8 cellular contexts compared by ENCODE assay signal in the genomic region with DNA sequence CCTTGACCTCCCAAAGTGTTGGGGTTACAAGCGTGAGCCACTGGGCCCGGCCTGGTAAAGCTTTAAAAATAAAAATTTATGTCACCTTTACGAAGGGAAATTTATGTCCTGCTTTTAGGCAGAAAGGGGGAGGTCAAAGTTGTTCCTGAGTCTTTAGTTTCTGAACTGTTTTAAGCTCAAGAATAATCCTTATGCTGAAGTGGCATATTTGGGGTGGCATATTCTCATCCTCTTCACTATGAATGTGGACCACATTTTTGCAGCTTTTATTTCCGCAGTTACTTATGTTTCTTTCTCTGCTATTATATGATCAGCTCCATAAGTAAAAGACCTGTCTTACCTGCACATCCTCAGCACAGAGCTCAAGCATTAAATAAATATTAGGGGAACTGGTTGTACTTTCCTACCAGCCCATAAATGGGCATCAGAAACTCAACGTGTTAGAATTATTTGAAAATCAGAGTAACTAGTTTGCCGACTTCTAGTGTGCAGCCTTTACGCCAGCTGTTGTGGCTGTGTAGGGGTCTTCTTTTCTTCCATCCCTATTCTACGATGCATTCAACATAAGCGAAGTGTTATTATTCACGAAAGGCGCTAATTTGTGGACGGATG. TPM values are rescaled to one million over a fixed set of nuclear protein-coding genes. Genes with fewer than 3 reads are reported as not detected.
DNase-seq lines count a peak whose midpoint lies in the region; ATAC-seq, FAIRE-seq and TF ChIP-seq lines count a peak whose summit lies in the region.

No MANE protein-coding gene starts in this region.

- in situ Hi-C loops in HepG2 (cut with HindIII; ENCODE audit: extremely low pct_ligation_motif_present, low pct_unique_long_range_greater_than_20kb): no loop called here

- H3K9ac ChIP-seq in HepG2 (ENCODE audit: insufficient read depth, low read depth, low read length): peak overlapping the region; percentile 88

- H3K4me3 ChIP-seq in HepG2 (replicated peaks in 1 of 3; ENCODE audit: insufficient read depth in 1 of 3, low read depth in 2 of 3, low read length in 3 of 3): peak overlapping the region; percentile 65 to 86 (median 83)

- H3K4me1 Mint-ChIP-seq in activated CD4-positive, alpha-beta T cell treated with anti-CD3 and anti-CD28 coated beads, Interleukin-2, amount 10 ng/mL, durations not matched to agents 7 days and 5 days: peaks cover 14% of the 10 kb centered on the region
- no peaks in the 10 kb centered on the region for H3K4me1 Mint-ChIP-seq in activated T-helper 17 cell treated with anti-CD3 and anti-CD28 coated beads, Interleukin-2, amount 50 U/mL, for 72 hours

- H3K9me3 ChIP-seq in HepG2 (ENCODE audit: low read length): no peaks in the 10 kb centered on the region

- peak overlapping the region; percentile 68 for H2AFZ ChIP-seq in HepG2 (ENCODE audit: low read length)

- peak overlapping the region; percentile 84 for H3K4me3 Mint-ChIP-seq in activated CD4-positive, alpha-beta T cell treated with anti-CD3 and anti-CD28 coated beads, Interleukin-2, amount 10 ng/mL, durations not matched to agents 7 days and 5 days
- H3K4me3 Mint-ChIP-seq in activated T-helper 17 cell treated with anti-CD3 and anti-CD28 coated beads, Interleukin-2, amount 50 U/mL, for 72 hours: peak overlapping the region; percentile 87

- peak overlapping the region; percentile 89 for H3K4me2 ChIP-seq in HepG2 (ENCODE audit: low read depth, low read length)

- no peaks in the 10 kb centered on the region for H3K79me2 ChIP-seq in HepG2 (ENCODE audit: insufficient read depth, low read length)

- H3K27me3 ChIP-seq in HepG2 (ENCODE audit: control insufficient read depth in 1 of 2, insufficient read depth in 2 of 2, low read length in 2 of 2): no peaks in the 10 kb centered on the region; a peak in 1 of 5 replicates

- intact Hi-C loops in HepG2 (cut with micrococcal nuclease; ENCODE audit: unreplicated experiment): no loop called here

- peaks cover 3% of the 10 kb centered on the region for H3K36me3 Mint-ChIP-seq in activated CD4-positive, alpha-beta T cell treated with anti-CD3 and anti-CD28 coated beads, Interleukin-2, amount 10 ng/mL, durations not matched to agents 7 days and 5 days (ENCODE audit: low read depth)
- no peaks in the 10 kb centered on the region for H3K36me3 Mint-ChIP-seq in activated T-helper 17 cell treated with anti-CD3 and anti-CD28 coated beads, Interleukin-2, amount 50 U/mL, for 72 hours (ENCODE audit: low read depth)

- peaks cover 2% of the 10 kb centered on the region for H3K27me3 Mint-ChIP-seq in activated CD4-positive, alpha-beta T cell treated with anti-CD3 and anti-CD28 coated beads, Interleukin-2, amount 10 ng/mL, durations not matched to agents 7 days and 5 days
- H3K27me3 Mint-ChIP-seq in activated T-helper 17 cell treated with anti-CD3 and anti-CD28 coated beads, Interleukin-2, amount 50 U/mL, for 72 hours: no peaks in the 10 kb centered on the region

- peaks cover 2% of the 10 kb centered on the region for H3K9me3 Mint-ChIP-seq in activated CD4-positive, alpha-beta T cell treated with anti-CD3 and anti-CD28 coated beads, Interleukin-2, amount 10 ng/mL, durations not matched to agents 7 days and 5 days
- no peaks in the 10 kb centered on the region for H3K9me3 Mint-ChIP-seq in activated T-helper 17 cell treated with anti-CD3 and anti-CD28 coated beads, Interleukin-2, amount 50 U/mL, for 72 hours

- no peaks in the 10 kb centered on the region for H4K20me1 ChIP-seq in HepG2 (ENCODE audit: insufficient read depth, low read length)

- peak overlapping the region; percentile 16 for H3K27ac Mint-ChIP-seq in activated CD4-positive, alpha-beta T cell treated with anti-CD3 and anti-CD28 coated beads, Interleukin-2, amount 10 ng/mL, durations not matched to agents 7 days and 5 days
- H3K27ac Mint-ChIP-seq in activated T-helper 17 cell treated with anti-CD3 and anti-CD28 coated beads, Interleukin-2, amount 50 U/mL, for 72 hours: no peak overlapping the region

- FAIRE-seq in HepG2 (lab: Jason Lieb, UNC): no peak

- CTCF ChIA-PET in activated CD4-positive, alpha-beta T cell treated with anti-CD3 and anti-CD28 coated beads, Interleukin-2, amount 10 ng/mL, durations not matched to agents 7 days and 5 days (lab: Charles Lee): interaction anchor here (0.8 to 1.4 kb wide), 3 partner anchors 16 to 400 kb away, joined by 3 read pairs; no protein-coding TSS in a partner anchor
- CTCF ChIA-PET in HepG2 (lab: Yijun Ruan, JAX; ENCODE audit: low intra/inter-chr PET ratio, low total read pairs): no interaction called here

- no peak for TF ChIP-seq RAD21 in HepG2 (CRISPR knock-in tag; IDR thresholded peaks at IDR 0.05)

- TSS peak; percentile 84 for BruUV-seq in HepG2 (replicated peaks; lab: Mats Ljungman, UMichigan)

- TF ChIP-seq EP300 in HepG2 (IDR thresholded peaks at IDR 0.05; ENCODE audit: low read depth in 2 of 2, low read length in 2 of 2) (no peak), HepG2 (CRISPR knock-in tag; IDR thresholded peaks at IDR 0.05; ENCODE audit: borderline replicate concordance) (no peak)

- no peak for ATAC-seq in activated T-helper 17 cell treated with anti-CD3 and anti-CD28 coated beads, Interleukin-2, amount 50 U/mL, for 72 hours (replicated peaks)
- no peak for ATAC-seq in HepG2
- ATAC-seq in HG02938 (IDR thresholded peaks at IDR 0.05; ENCODE audit: unreplicated experiment): no peak

- TF ChIP-seq CTCF in HepG2 (CRISPR knock-in tag; IDR thresholded peaks at IDR 0.05): no peak

- DNase-seq in activated CD4-positive, alpha-beta T cell treated with anti-CD3 and anti-CD28 coated beads, Interleukin-2, amount 10 ng/mL, durations not matched to agents 7 days and 5 days: no peak
- no peak for DNase-seq in activated CD4-positive, alpha-beta T cell treated with anti-CD3 and anti-CD28 coated beads for 1 hour
- DNase-seq in HepG2 (ENCODE audit: low spot score) (no peak), substantia nigra (lab: John Stamatoyannopoulos, UW) (no peak), dedifferentiated amniotic fluid mesenchymal stem cell (ENCODE audit: extremely low spot score) (no peak), T-helper 9 cell (no peak)

- H3K27ac ChIP-seq in HepG2 (ENCODE audit: extremely low read length, insufficient read depth, low read length): peak overlapping the region; percentile 91
- H3K27ac ChIP-seq in substantia nigra (ENCODE audit: low read depth, low read length, poor library complexity, severe bottlenecking): peak overlapping the region; percentile 87

- 51% methylated on average over 12 of the region's 12 CpGs for WGBS in HepG2 (ENCODE audit: low lambda C conversion rate)

- POLR2A ChIA-PET in activated CD4-positive, alpha-beta T cell treated with anti-CD3 and anti-CD28 coated beads, Interleukin-2, amount 10 ng/mL, durations not matched to agents 7 days and 5 days (lab: Charles Lee): no interaction called here
- POLR2A ChIA-PET in HepG2 (lab: Yijun Ruan, JAX): interaction anchor here (0.8 kb wide), 1 partner anchor 69 kb away, joined by 3 read pairs; no protein-coding TSS in a partner anchor

- TF ChIP-seq POLR2A in HepG2 (IDR thresholded peaks at IDR 0.05; ENCODE audit: insufficient read depth in 1 of 2, low read depth in 2 of 2, low read length in 2 of 2): no peak

- H3K36me3 ChIP-seq in HepG2 (replicated peaks in 1 of 2; ENCODE audit: control insufficient read depth in 1 of 2, insufficient read depth in 2 of 2, low read length in 2 of 2): no peaks in the 10 kb centered on the region

- H3K4me1 ChIP-seq in HepG2 (ENCODE audit: insufficient read depth, low read length): peaks cover 37% of the 10 kb centered on the region

TF ChIP-seq in HepG2, 621 proteins besides CTCF, POLR2A, EP300 and RAD21 (continues in another document):
- TF ChIP-seq MAFF (IDR thresholded peaks at IDR 0.05; ENCODE audit: low read depth, low read length) (peak; percentile 44), SRF (IDR thresholded peaks at IDR 0.05; ENCODE audit: low read depth, low read length) (peak; percentile 86), ZNF296 (CRISPR knock-in tag; conservative IDR thresholded peaks at IDR 0.05) (no peak), MAFK (conservative IDR thresholded peaks at IDR 0.05 in 1 of 2, IDR thresholded peaks at IDR 0.05 in 1 of 2; ENCODE audit: low read length in 2 of 2) (peak; percentile 50 to 54; a peak in 3 of 4 replicates), CENPBD1 (CRISPR knock-in tag; IDR thresholded peaks at IDR 0.05; ENCODE audit: borderline replicate concordance, low read depth) (0 out of 2 replicates have a peak, but pooled peaks have one; percentile 29), ZNF569 (CRISPR knock-in tag; IDR thresholded peaks at IDR 0.05; ENCODE audit: borderline replicate concordance) (0 out of 2 replicates have a peak, but pooled peaks have one; percentile 3)

RNA-seq across cellular contexts. Expression of gene AKAP7, which starts 0.9 kb away (rescaled TPM):
- 1 to 10 TPM; 7.8 to 8.8 TPM for total RNA-seq in activated CD4-positive, alpha-beta T cell treated with anti-CD3 and anti-CD28 coated beads, Interleukin-2, amount 10 ng/mL, durations not matched to agents 7 days and 5 days
- total RNA-seq in activated T-helper 17 cell treated with anti-CD3 and anti-CD28 coated beads, Interleukin-2, amount 50 U/mL, for 72 hours: 1 to 10 TPM; 2.5 to 2.9 TPM
- 10.9 and 11.7 TPM in 2 replicates for total RNA-seq in HepG2 (2016; rRNA removed; fragmentation: Illumina TruSeq; extraction: Trizol)
- 48.9 and 61.3 TPM in 2 replicates for total RNA-seq in HepG2 (2016; cell fraction: cytosol; rRNA removed; fragmentation: Illumina TruSeq; extraction: Trizol; ENCODE audit: low read depth)
- total RNA-seq in HepG2 (2016; cell fraction: insoluble cytoplasmic fraction; rRNA removed; fragmentation: Illumina TruSeq; extraction: Trizol): 9.8 and 10.5 TPM in 2 replicates
- total RNA-seq in HepG2 (2016; cell fraction: membrane; rRNA removed; fragmentation: Illumina TruSeq; extraction: Trizol): 21.7 and 21.8 TPM in 2 replicates
- 9.0 and 12.2 TPM in 2 replicates for total RNA-seq in HepG2 (2016; cell fraction: nucleus; rRNA removed; fragmentation: Illumina TruSeq; extraction: Trizol)
- polyA plus RNA-seq in HepG2 (2011; rRNA removed): 2.5 and 3.6 TPM in 2 replicates
- 1.3 and 2.3 TPM in 2 replicates for polyA plus RNA-seq in HepG2 (2011; cell fraction: cytosol; rRNA removed)
- 0.84 and 1.4 TPM in 2 replicates for polyA plus RNA-seq in HepG2 (2011; cell fraction: nucleus; rRNA removed)
- 4.6 and 7.7 TPM in 2 replicates for polyA plus RNA-seq in HepG2 (2012)
- 4.6 and 4.8 TPM in 2 replicates for polyA plus RNA-seq in HepG2 (2016; cell fraction: cytosol; fragmentation: Illumina TruSeq; extraction: Trizol; ENCODE audit: low read depth)
- polyA plus RNA-seq in HepG2 (2016; cell fraction: insoluble cytoplasmic fraction; fragmentation: Illumina TruSeq; extraction: Trizol; ENCODE audit: low read depth): 15.8 and 16.1 TPM in 2 replicates
- 8.7 and 10.5 TPM in 2 replicates for polyA plus RNA-seq in HepG2 (2016; cell fraction: membrane; fragmentation: Illumina TruSeq; extraction: Trizol; ENCODE audit: low read depth)
- 9.6 and 9.8 TPM in 2 replicates for polyA plus RNA-seq in HepG2 (2016; cell fraction: nucleus; fragmentation: Illumina TruSeq; extraction: Trizol; ENCODE audit: insufficient read depth, low read depth)
- 0.96 and 1.1 TPM in 2 replicates for polyA minus RNA-seq in HepG2 (2011; rRNA and poly(A)+ RNA removed; ENCODE audit: low replicate concordance)
- polyA minus RNA-seq in HepG2 (2011; cell fraction: cytosol; rRNA and poly(A)+ RNA removed): 3.1 and 4.5 TPM in 2 replicates
- polyA minus RNA-seq in HepG2 (2011; cell fraction: nucleus; rRNA and poly(A)+ RNA removed): 9.1 and 11.6 TPM in 2 replicates
